ENCODE assay signal across 1 cellular context in the genomic region with DNA sequence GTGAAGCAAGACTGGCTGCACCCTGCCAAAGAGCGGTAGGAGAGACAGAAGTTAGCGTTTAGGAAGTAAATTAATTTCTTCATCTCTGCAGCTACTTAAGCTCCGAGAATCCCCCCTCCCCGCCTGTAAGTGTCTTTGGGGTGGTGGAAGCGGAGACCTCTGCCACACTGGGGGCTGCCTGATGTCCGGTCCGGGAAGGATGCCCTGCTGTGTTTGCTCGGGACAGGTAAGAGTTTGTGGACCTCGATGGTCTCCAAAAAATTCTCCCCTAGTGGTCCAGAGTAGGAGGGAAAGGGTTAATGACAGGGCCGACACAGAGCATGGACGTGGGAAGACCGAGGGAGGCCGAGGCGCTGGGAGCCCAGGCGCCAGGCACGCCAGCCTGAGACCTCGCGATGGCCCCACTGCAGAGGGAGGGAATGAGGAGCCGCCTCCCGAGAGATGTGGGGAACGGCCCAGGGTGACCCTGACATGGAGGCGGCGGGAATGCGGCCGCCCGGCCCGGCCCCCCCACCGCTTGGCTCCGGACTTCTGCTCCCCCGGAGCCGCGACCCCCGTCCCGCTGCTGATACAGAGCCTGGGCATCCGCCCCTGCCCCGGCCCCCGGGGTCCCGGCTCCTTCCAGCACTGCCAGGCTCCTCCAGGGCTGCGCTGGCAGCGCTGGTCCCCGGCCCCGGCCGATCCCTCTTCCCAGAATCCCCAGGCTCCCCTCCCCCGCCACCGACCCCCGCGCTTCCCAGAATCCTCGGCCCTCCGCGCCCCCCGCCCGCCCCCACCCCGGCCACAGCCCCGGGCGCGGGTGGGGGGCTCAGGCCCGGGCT.
TF ChIP-seq lines count a peak whose summit lies in the region.

No MANE protein-coding gene starts in this region.

TF ChIP-seq in K562, 482 proteins besides CTCF, POLR2A, EP300 and RAD21 (continued from another document):
- TF ChIP-seq, protein P1, sequence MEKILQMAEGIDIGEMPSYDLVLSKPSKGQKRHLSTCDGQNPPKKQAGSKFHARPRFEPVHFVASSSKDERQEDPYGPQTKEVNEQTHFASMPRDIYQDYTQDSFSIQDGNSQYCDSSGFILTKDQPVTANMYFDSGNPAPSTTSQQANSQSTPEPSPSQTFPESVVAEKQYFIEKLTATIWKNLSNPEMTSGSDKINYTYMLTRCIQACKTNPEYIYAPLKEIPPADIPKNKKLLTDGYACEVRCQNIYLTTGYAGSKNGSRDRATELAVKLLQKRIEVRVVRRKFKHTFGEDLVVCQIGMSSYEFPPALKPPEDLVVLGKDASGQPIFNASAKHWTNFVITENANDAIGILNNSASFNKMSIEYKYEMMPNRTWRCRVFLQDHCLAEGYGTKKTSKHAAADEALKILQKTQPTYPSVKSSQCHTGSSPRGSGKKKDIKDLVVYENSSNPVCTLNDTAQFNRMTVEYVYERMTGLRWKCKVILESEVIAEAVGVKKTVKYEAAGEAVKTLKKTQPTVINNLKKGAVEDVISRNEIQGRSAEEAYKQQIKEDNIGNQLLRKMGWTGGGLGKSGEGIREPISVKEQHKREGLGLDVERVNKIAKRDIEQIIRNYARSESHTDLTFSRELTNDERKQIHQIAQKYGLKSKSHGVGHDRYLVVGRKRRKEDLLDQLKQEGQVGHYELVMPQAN (IDR thresholded peaks at IDR 0.05; ENCODE audit: borderline replicate concordance): no peak
- no peak for TF ChIP-seq ZNF232 (CRISPR knock-in tag; IDR thresholded peaks at IDR 0.05)
- no peak for TF ChIP-seq ARNT (IDR thresholded peaks at IDR 0.05)
- TF ChIP-seq, protein P2, sequence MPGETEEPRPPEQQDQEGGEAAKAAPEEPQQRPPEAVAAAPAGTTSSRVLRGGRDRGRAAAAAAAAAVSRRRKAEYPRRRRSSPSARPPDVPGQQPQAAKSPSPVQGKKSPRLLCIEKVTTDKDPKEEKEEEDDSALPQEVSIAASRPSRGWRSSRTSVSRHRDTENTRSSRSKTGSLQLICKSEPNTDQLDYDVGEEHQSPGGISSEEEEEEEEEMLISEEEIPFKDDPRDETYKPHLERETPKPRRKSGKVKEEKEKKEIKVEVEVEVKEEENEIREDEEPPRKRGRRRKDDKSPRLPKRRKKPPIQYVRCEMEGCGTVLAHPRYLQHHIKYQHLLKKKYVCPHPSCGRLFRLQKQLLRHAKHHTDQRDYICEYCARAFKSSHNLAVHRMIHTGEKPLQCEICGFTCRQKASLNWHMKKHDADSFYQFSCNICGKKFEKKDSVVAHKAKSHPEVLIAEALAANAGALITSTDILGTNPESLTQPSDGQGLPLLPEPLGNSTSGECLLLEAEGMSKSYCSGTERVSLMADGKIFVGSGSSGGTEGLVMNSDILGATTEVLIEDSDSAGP (CRISPR knock-in tag; IDR thresholded peaks at IDR 0.05): no peak
- no peak for TF ChIP-seq ZNF830 (CRISPR knock-in tag; IDR thresholded peaks at IDR 0.05)
- peak in 1 of 2 experiments; percentile 41; a peak in 1 of 4 replicates for TF ChIP-seq SIN3A (IDR thresholded peaks at IDR 0.05; ENCODE audit: borderline replicate concordance in 2 of 2, control insufficient read depth in 1 of 2, low read depth in 2 of 2, low read length in 2 of 2)
- TF ChIP-seq, protein P3, sequence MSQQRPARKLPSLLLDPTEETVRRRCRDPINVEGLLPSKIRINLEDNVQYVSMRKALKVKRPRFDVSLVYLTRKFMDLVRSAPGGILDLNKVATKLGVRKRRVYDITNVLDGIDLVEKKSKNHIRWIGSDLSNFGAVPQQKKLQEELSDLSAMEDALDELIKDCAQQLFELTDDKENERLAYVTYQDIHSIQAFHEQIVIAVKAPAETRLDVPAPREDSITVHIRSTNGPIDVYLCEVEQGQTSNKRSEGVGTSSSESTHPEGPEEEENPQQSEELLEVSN (IDR thresholded peaks at IDR 0.05; ENCODE audit: borderline replicate concordance in 1 of 2, extremely low read depth in 1 of 2, insufficient read depth in 1 of 2, insufficient read length in 1 of 2, low read depth in 1 of 2, low read length in 1 of 2, poor library complexity in 1 of 2, severe bottlenecking in 1 of 2): peak; percentile 47 to 71
- TF ChIP-seq ZNF445 (CRISPR knock-in tag; IDR thresholded peaks at IDR 0.05; ENCODE audit: low read depth): no peak
- no peak for TF ChIP-seq JUNB (CRISPR knock-in tag; conservative IDR thresholded peaks at IDR 0.05)
- TF ChIP-seq ZKSCAN8 (CRISPR knock-in tag; IDR thresholded peaks at IDR 0.05): no peak
- TF ChIP-seq, protein P4, sequence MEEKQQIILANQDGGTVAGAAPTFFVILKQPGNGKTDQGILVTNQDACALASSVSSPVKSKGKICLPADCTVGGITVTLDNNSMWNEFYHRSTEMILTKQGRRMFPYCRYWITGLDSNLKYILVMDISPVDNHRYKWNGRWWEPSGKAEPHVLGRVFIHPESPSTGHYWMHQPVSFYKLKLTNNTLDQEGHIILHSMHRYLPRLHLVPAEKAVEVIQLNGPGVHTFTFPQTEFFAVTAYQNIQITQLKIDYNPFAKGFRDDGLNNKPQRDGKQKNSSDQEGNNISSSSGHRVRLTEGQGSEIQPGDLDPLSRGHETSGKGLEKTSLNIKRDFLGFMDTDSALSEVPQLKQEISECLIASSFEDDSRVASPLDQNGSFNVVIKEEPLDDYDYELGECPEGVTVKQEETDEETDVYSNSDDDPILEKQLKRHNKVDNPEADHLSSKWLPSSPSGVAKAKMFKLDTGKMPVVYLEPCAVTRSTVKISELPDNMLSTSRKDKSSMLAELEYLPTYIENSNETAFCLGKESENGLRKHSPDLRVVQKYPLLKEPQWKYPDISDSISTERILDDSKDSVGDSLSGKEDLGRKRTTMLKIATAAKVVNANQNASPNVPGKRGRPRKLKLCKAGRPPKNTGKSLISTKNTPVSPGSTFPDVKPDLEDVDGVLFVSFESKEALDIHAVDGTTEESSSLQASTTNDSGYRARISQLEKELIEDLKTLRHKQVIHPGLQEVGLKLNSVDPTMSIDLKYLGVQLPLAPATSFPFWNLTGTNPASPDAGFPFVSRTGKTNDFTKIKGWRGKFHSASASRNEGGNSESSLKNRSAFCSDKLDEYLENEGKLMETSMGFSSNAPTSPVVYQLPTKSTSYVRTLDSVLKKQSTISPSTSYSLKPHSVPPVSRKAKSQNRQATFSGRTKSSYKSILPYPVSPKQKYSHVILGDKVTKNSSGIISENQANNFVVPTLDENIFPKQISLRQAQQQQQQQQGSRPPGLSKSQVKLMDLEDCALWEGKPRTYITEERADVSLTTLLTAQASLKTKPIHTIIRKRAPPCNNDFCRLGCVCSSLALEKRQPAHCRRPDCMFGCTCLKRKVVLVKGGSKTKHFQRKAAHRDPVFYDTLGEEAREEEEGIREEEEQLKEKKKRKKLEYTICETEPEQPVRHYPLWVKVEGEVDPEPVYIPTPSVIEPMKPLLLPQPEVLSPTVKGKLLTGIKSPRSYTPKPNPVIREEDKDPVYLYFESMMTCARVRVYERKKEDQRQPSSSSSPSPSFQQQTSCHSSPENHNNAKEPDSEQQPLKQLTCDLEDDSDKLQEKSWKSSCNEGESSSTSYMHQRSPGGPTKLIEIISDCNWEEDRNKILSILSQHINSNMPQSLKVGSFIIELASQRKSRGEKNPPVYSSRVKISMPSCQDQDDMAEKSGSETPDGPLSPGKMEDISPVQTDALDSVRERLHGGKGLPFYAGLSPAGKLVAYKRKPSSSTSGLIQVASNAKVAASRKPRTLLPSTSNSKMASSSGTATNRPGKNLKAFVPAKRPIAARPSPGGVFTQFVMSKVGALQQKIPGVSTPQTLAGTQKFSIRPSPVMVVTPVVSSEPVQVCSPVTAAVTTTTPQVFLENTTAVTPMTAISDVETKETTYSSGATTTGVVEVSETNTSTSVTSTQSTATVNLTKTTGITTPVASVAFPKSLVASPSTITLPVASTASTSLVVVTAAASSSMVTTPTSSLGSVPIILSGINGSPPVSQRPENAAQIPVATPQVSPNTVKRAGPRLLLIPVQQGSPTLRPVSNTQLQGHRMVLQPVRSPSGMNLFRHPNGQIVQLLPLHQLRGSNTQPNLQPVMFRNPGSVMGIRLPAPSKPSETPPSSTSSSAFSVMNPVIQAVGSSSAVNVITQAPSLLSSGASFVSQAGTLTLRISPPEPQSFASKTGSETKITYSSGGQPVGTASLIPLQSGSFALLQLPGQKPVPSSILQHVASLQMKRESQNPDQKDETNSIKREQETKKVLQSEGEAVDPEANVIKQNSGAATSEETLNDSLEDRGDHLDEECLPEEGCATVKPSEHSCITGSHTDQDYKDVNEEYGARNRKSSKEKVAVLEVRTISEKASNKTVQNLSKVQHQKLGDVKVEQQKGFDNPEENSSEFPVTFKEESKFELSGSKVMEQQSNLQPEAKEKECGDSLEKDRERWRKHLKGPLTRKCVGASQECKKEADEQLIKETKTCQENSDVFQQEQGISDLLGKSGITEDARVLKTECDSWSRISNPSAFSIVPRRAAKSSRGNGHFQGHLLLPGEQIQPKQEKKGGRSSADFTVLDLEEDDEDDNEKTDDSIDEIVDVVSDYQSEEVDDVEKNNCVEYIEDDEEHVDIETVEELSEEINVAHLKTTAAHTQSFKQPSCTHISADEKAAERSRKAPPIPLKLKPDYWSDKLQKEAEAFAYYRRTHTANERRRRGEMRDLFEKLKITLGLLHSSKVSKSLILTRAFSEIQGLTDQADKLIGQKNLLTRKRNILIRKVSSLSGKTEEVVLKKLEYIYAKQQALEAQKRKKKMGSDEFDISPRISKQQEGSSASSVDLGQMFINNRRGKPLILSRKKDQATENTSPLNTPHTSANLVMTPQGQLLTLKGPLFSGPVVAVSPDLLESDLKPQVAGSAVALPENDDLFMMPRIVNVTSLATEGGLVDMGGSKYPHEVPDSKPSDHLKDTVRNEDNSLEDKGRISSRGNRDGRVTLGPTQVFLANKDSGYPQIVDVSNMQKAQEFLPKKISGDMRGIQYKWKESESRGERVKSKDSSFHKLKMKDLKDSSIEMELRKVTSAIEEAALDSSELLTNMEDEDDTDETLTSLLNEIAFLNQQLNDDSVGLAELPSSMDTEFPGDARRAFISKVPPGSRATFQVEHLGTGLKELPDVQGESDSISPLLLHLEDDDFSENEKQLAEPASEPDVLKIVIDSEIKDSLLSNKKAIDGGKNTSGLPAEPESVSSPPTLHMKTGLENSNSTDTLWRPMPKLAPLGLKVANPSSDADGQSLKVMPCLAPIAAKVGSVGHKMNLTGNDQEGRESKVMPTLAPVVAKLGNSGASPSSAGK (IDR thresholded peaks at IDR 0.05): no peak; the same call in 1 of the 2 replicates
- TF ChIP-seq ZBTB7A (IDR thresholded peaks at IDR 0.05; ENCODE audit: borderline replicate concordance, control insufficient read depth, low read depth, low read length): peak; percentile 54; the same call in 1 of the 2 replicates
- TF ChIP-seq, protein P5, sequence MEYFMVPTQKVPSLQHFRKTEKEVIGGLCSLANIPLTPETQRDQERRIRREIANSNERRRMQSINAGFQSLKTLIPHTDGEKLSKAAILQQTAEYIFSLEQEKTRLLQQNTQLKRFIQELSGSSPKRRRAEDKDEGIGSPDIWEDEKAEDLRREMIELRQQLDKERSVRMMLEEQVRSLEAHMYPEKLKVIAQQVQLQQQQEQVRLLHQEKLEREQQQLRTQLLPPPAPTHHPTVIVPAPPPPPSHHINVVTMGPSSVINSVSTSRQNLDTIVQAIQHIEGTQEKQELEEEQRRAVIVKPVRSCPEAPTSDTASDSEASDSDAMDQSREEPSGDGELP (CRISPR knock-in tag; IDR thresholded peaks at IDR 0.05; ENCODE audit: borderline replicate concordance): 0 out of 2 replicates have a peak, but pooled peaks have one; percentile 15
- no peak for TF ChIP-seq CHD1 (IDR thresholded peaks at IDR 0.05; ENCODE audit: low read length)
- TF ChIP-seq WHSC1 (IDR thresholded peaks at IDR 0.05; ENCODE audit: low read length): no peak
- TF ChIP-seq MECOM (CRISPR knock-in tag; IDR thresholded peaks at IDR 0.05): no peak
- TF ChIP-seq RB1 (IDR thresholded peaks at IDR 0.05; ENCODE audit: low read depth): 0 out of 2 replicates have a peak, but pooled peaks have one; percentile 13
- no peak for TF ChIP-seq ZNF717 (CRISPR knock-in tag; IDR thresholded peaks at IDR 0.05)
- TF ChIP-seq, protein P6, sequence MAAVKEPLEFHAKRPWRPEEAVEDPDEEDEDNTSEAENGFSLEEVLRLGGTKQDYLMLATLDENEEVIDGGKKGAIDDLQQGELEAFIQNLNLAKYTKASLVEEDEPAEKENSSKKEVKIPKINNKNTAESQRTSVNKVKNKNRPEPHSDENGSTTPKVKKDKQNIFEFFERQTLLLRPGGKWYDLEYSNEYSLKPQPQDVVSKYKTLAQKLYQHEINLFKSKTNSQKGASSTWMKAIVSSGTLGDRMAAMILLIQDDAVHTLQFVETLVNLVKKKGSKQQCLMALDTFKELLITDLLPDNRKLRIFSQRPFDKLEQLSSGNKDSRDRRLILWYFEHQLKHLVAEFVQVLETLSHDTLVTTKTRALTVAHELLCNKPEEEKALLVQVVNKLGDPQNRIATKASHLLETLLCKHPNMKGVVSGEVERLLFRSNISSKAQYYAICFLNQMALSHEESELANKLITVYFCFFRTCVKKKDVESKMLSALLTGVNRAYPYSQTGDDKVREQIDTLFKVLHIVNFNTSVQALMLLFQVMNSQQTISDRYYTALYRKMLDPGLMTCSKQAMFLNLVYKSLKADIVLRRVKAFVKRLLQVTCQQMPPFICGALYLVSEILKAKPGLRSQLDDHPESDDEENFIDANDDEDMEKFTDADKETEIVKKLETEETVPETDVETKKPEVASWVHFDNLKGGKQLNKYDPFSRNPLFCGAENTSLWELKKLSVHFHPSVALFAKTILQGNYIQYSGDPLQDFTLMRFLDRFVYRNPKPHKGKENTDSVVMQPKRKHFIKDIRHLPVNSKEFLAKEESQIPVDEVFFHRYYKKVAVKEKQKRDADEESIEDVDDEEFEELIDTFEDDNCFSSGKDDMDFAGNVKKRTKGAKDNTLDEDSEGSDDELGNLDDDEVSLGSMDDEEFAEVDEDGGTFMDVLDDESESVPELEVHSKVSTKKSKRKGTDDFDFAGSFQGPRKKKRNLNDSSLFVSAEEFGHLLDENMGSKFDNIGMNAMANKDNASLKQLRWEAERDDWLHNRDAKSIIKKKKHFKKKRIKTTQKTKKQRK (IDR thresholded peaks at IDR 0.05; ENCODE audit: borderline replicate concordance, low read depth, low read length): no peak
- TF ChIP-seq, protein P7, sequence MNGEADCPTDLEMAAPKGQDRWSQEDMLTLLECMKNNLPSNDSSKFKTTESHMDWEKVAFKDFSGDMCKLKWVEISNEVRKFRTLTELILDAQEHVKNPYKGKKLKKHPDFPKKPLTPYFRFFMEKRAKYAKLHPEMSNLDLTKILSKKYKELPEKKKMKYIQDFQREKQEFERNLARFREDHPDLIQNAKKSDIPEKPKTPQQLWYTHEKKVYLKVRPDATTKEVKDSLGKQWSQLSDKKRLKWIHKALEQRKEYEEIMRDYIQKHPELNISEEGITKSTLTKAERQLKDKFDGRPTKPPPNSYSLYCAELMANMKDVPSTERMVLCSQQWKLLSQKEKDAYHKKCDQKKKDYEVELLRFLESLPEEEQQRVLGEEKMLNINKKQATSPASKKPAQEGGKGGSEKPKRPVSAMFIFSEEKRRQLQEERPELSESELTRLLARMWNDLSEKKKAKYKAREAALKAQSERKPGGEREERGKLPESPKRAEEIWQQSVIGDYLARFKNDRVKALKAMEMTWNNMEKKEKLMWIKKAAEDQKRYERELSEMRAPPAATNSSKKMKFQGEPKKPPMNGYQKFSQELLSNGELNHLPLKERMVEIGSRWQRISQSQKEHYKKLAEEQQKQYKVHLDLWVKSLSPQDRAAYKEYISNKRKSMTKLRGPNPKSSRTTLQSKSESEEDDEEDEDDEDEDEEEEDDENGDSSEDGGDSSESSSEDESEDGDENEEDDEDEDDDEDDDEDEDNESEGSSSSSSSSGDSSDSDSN (IDR thresholded peaks at IDR 0.05; ENCODE audit: borderline replicate concordance in 1 of 2, low read depth in 2 of 2, low read length in 2 of 2): 0 out of 4 replicates have a peak, but pooled peaks of 1 of the 2 experiments have one; percentile 21
- TF ChIP-seq RBM25 (IDR thresholded peaks at IDR 0.05; ENCODE audit: low read depth, low read length, severe bottlenecking): no peak
- no peak for TF ChIP-seq MEIS2 (IDR thresholded peaks at IDR 0.05; ENCODE audit: partially characterized antibody)
- no peak for TF ChIP-seq ZBTB17 (CRISPR knock-in tag; IDR thresholded peaks at IDR 0.05)
- no peak for TF ChIP-seq RBM17 (IDR thresholded peaks at IDR 0.05; ENCODE audit: borderline replicate concordance, low read depth, low read length)
- peak; percentile 57 for TF ChIP-seq RBFOX2 (IDR thresholded peaks at IDR 0.05; ENCODE audit: low read depth, low read length)
- TF ChIP-seq RFX7 (CRISPR knock-in tag; IDR thresholded peaks at IDR 0.05): no peak
- TF ChIP-seq POLR3A (IDR thresholded peaks at IDR 0.05; ENCODE audit: borderline replicate concordance, extremely low read depth, insufficient read depth, insufficient read length): no peak
